8 cellular contexts compared by ENCODE assay signal in the genomic region with DNA sequence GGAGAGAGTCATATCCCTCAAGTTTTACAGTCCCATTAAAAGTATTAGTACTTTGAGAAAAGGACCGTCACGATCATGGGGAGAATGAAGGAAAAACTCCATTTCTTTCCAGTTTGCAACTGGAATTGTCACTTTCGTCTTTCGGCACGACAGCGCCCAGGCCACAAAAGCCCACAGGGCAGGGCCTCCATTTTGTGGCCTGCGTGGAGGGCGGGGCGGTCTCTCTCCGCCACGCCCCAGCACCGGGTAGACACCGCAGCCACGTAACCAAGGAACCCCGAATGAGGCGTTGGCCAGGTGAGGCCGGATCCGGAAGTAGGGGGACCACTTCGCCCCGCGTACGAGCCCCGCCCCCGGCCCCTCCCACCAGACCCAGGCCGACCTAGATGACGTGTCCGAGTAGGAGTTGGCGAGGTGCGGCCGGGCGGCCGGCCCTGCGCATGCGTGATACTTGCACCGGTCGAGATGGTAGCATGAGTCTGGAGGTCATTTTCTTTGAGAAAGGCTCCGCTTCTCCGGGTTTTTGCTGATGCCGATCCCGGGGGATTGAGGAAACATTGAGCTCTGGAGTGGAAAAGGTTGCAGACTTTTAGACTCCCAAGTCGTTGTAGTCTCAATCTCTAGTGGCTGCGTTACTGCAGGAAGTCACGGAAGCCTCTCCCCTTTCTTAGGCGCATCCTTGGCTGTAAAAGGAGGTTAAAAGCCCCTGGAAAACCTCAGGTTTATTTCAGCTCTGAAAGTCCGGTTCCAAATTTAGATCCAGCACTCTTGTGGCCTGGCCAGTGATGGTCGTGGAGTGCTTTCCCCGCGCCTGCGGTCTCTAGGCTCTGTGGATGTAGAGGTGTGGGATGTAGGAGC. TPM values are rescaled to one million over a fixed set of nuclear protein-coding genes. Genes with fewer than 3 reads are reported as not detected.
DNase-seq lines count a peak whose midpoint lies in the region; TF ChIP-seq lines count a peak whose summit lies in the region.

No MANE protein-coding gene starts in this region.

- peaks cover 86% of the 10 kb centered on the region for H3K4me1 Mint-ChIP-seq in activated naive CD4-positive, alpha-beta T cell treated with anti-CD3 and anti-CD28 coated beads, Interleukin-2, amount 50 U/mL, for 24 hours

- H3K36me3 Mint-ChIP-seq in activated naive CD4-positive, alpha-beta T cell treated with anti-CD3 and anti-CD28 coated beads, Interleukin-2, amount 50 U/mL, for 24 hours = peaks cover 5% of the 10 kb centered on the region

- DNase-seq in GM04503 (ENCODE audit: low read depth) (peak; percentile 85), HFF-Myc (ENCODE audit: extremely low read depth, low read depth) (peak; percentile 92), NCI-H1048 (lab: John Stamatoyannopoulos, UW) (peak; percentile 93), SK-N-MC (ENCODE audit: low read depth, low spot score) (peak; percentile 80), glomerular endothelial cell (ENCODE audit: extremely low read depth, low read depth, low spot score) (peak; percentile 86), nucleus accumbens (lab: John Stamatoyannopoulos, UW) (peak; percentile 31 to 96 (median 90)), suprapubic skin (ENCODE audit: low spot score in 2 of 2) (peak; percentile 98)

- TF ChIP-seq EP300 in suprapubic skin (IDR thresholded peaks at IDR 0.05) = no peak

- H3K4me1 ChIP-seq in suprapubic skin = peaks cover 49% of the 10 kb centered on the region

- no peaks in the 10 kb centered on the region for H3K9me3 ChIP-seq in SK-N-MC (ENCODE audit: low read depth, low read length)
- H3K9me3 ChIP-seq in suprapubic skin = no peaks in the 10 kb centered on the region

- peak overlapping the region; percentile 74 for H3K9ac ChIP-seq in SK-N-MC (ENCODE audit: insufficient read length)

- peak overlapping the region; percentile 87 for H3K27ac ChIP-seq in SK-N-MC
- peak overlapping the region; percentile 81 for H3K27ac ChIP-seq in suprapubic skin

- H3K4me3 ChIP-seq in HFF-Myc (replicated peaks; ENCODE audit: low read depth, low read length) = peak overlapping the region; percentile 54
- peak overlapping the region; percentile 78 for H3K4me3 ChIP-seq in SK-N-MC
- peak overlapping the region; percentile 53 for H3K4me3 ChIP-seq in suprapubic skin

- TF ChIP-seq CTCF in HFF-Myc (IDR thresholded peaks at IDR 0.05; ENCODE audit: low read depth, low read length, missing control alignments) (no peak), suprapubic skin (IDR thresholded peaks at IDR 0.05) (no peak)

- TF ChIP-seq POLR2A in suprapubic skin (IDR thresholded peaks at IDR 0.05) = no peak

- H3K27ac Mint-ChIP-seq in activated naive CD4-positive, alpha-beta T cell treated with anti-CD3 and anti-CD28 coated beads, Interleukin-2, amount 50 U/mL, for 24 hours = peak overlapping the region; percentile 95

- 1% methylated on average over 41 of the region's 49 CpGs for WGBS in suprapubic skin

- H3K27me3 ChIP-seq in suprapubic skin = no peaks in the 10 kb centered on the region

- H3K9me3 Mint-ChIP-seq in activated naive CD4-positive, alpha-beta T cell treated with anti-CD3 and anti-CD28 coated beads, Interleukin-2, amount 50 U/mL, for 24 hours = no peaks in the 10 kb centered on the region

- H3K27me3 Mint-ChIP-seq in activated naive CD4-positive, alpha-beta T cell treated with anti-CD3 and anti-CD28 coated beads, Interleukin-2, amount 50 U/mL, for 24 hours = no peaks in the 10 kb centered on the region

- peak overlapping the region; percentile 82 for H3K4me3 Mint-ChIP-seq in activated naive CD4-positive, alpha-beta T cell treated with anti-CD3 and anti-CD28 coated beads, Interleukin-2, amount 50 U/mL, for 24 hours

- H3K36me3 ChIP-seq in SK-N-MC (ENCODE audit: insufficient read depth, low read length) (no peaks in the 10 kb centered on the region), suprapubic skin (no peaks in the 10 kb centered on the region)

RNA-seq across cellular contexts. Expression of gene TM9SF2, which starts 2.7 kb away (rescaled TPM):
- total RNA-seq in glomerular endothelial cell (112 and 119 TPM in 2 replicates), suprapubic skin (100 to 1,000 TPM in 1 of 4 donors, 10 to 100 TPM in 3; 64.2 to 108 (median 91.4) TPM)

Comparison
In these comparisons a context has a peak if more than half of its experiments do, and no peak if none do; other contexts are left out.
1. Peak in every context shown above with its lines: DNase-seq, H3K4me3 ChIP-seq and H3K27ac ChIP-seq.